ENCODE assay signal across 30 cellular contexts in genomic region chr9:123206064-123206463, GRCh38.
"Had no signal": no experiment of that assay in that cellular context is flagged by ENCODE, and none has a peak within 500 bp of the region (broad histone marks: within the 10 kb centered on the region; RNA-seq: fewer than 3 reads in every experiment).

No MANE protein-coding gene starts in this region.

- H3K27ac ChIP-seq: neural progenitor cell, ovary, parathyroid adenoma, psoas muscle, skin epidermis, spleen, suprapubic skin, testis, tibial artery, transverse colon, upper lobe of right lung, uterus had no signal

- DNase-seq: naive thymus-derived CD4-positive, alpha-beta T cell; natural killer cell; occipital lobe; ovary; posterior cingulate gyrus; psoas muscle; right cardiac atrium; spleen; stimulated activated CD4-positive, alpha-beta T cell treated with anti-CD3 and anti-CD28 coated beads, Interleukin-12 subunit alpha, Interleukin-12 subunit beta, amount 100 ng/mL, for 4 hours; stimulated activated CD4-positive, alpha-beta T cell treated with anti-CD3 and anti-CD28 coated beads, Interleukin-1b, Interleukin-23, amount 100 ng/mL, for 48 hours; stimulated activated CD4-positive, alpha-beta T cell treated with anti-CD3 and anti-CD28 coated beads, Interleukin-4, amount 100 ng/mL, for 24 hours; stimulated activated naive CD4-positive, alpha-beta T cell; stimulated activated naive CD8-positive, alpha-beta T cell treated with anti-CD3 and anti-CD28 coated beads, Interleukin-15, amount 100 ng/mL, for 72 hours; stimulated activated naive CD8-positive, alpha-beta T cell treated with anti-CD3 and anti-CD28 coated beads, Interleukin-15, Interleukin-2, amounts not matched to agents 100 U/mL and 50 U/mL, for 24 hours; substantia nigra; testis; tibial artery; transverse colon; upper lobe of right lung; uterus had no signal

- H3K9me3 ChIP-seq: ovary, psoas muscle, suprapubic skin, testis, tibial artery, transverse colon, upper lobe of right lung, uterus had no signal

- H3K4me2 ChIP-seq: neural progenitor cell, smooth muscle cell had no signal

- H3K9ac ChIP-seq: neural progenitor cell, parathyroid adenoma had no signal

- H2AFZ ChIP-seq: neural progenitor cell, parathyroid adenoma had no signal

- H3K27ac Mint-ChIP-seq: naive thymus-derived CD4-positive, alpha-beta T cell; natural killer cell; nephron; neural progenitor cell; progenitor cell of endocrine pancreas; stimulated activated effector memory CD8-positive, alpha-beta T cell treated with anti-CD3 and anti-CD28 coated beads, Interleukin-12 subunit alpha, Interleukin-12 subunit beta, amount 100 ng/mL, for 72 hours; stimulated activated naive CD8-positive, alpha-beta T cell treated with anti-CD3 and anti-CD28 coated beads, Interleukin-15, amount 100 ng/mL, for 72 hours; type B pancreatic cell had no signal

- H3K36me3 Mint-ChIP-seq: natural killer cell; stimulated activated effector memory CD8-positive, alpha-beta T cell treated with anti-CD3 and anti-CD28 coated beads, Interleukin-12 subunit alpha, Interleukin-12 subunit beta, amount 100 ng/mL, for 72 hours had no signal

- H3K27me3 ChIP-seq: neural progenitor cell, ovary, spleen, suprapubic skin, testis, tibial artery, transverse colon, upper lobe of right lung, uterus had no signal

- H3K4me3 ChIP-seq: neural progenitor cell, ovary, psoas muscle, skin epidermis, smooth muscle cell, spleen, suprapubic skin, testis, tibial artery, transverse colon, upper lobe of right lung, uterus had no signal

- H3K4me1 ChIP-seq: neural progenitor cell, parathyroid adenoma, psoas muscle, suprapubic skin, testis, tibial artery, transverse colon, upper lobe of right lung, uterus had no signal

- H3K9me3 Mint-ChIP-seq: natural killer cell; stimulated activated effector memory CD8-positive, alpha-beta T cell treated with anti-CD3 and anti-CD28 coated beads, Interleukin-12 subunit alpha, Interleukin-12 subunit beta, amount 100 ng/mL, for 72 hours; stimulated activated naive CD8-positive, alpha-beta T cell treated with anti-CD3 and anti-CD28 coated beads, Interleukin-15, amount 100 ng/mL, for 72 hours; type B pancreatic cell had no signal

- H3K27me3 Mint-ChIP-seq: naive thymus-derived CD4-positive, alpha-beta T cell; progenitor cell of endocrine pancreas; stimulated activated naive CD8-positive, alpha-beta T cell treated with anti-CD3 and anti-CD28 coated beads, Interleukin-15, amount 100 ng/mL, for 72 hours; type B pancreatic cell had no signal

- H3K4me3 Mint-ChIP-seq: naive thymus-derived CD4-positive, alpha-beta T cell; natural killer cell; nephron; neural progenitor cell; stimulated activated effector memory CD8-positive, alpha-beta T cell treated with anti-CD3 and anti-CD28 coated beads, Interleukin-12 subunit alpha, Interleukin-12 subunit beta, amount 100 ng/mL, for 72 hours; stimulated activated naive CD8-positive, alpha-beta T cell treated with anti-CD3 and anti-CD28 coated beads, Interleukin-15, amount 100 ng/mL, for 72 hours; type B pancreatic cell had no signal

- H3K36me3 ChIP-seq: neural progenitor cell, ovary, suprapubic skin, tibial artery, transverse colon, upper lobe of right lung, uterus had no signal

- H3K4me1 Mint-ChIP-seq: natural killer cell; nephron; neural progenitor cell; stimulated activated effector memory CD8-positive, alpha-beta T cell treated with anti-CD3 and anti-CD28 coated beads, Interleukin-12 subunit alpha, Interleukin-12 subunit beta, amount 100 ng/mL, for 72 hours; stimulated activated naive CD8-positive, alpha-beta T cell treated with anti-CD3 and anti-CD28 coated beads, Interleukin-15, amount 100 ng/mL, for 72 hours had no signal

- ATAC-seq: naive thymus-derived CD4-positive, alpha-beta T cell; natural killer cell; psoas muscle; right cardiac atrium; sciatic nerve; stimulated activated effector memory CD8-positive, alpha-beta T cell treated with anti-CD3 and anti-CD28 coated beads, Interleukin-12 subunit alpha, Interleukin-12 subunit beta, amount 100 ng/mL, for 72 hours; stimulated activated naive CD8-positive, alpha-beta T cell treated with anti-CD3 and anti-CD28 coated beads, Interleukin-15, amount 100 ng/mL, for 72 hours; stimulated activated naive CD8-positive, alpha-beta T cell treated with anti-CD3 and anti-CD28 coated beads, Interleukin-15, Interleukin-2, amounts not matched to agents 100 U/mL and 50 U/mL, for 24 hours; upper lobe of right lung had no signal
